9 cellular contexts compared by ENCODE assay signal in genomic region chr15:60520041-60520824, GRCh38. TPM values are rescaled to one million over a fixed set of nuclear protein-coding genes. Genes with fewer than 3 reads are reported as not detected.
DNase-seq lines count a peak whose midpoint lies in the region; ATAC-seq and TF ChIP-seq lines count a peak whose summit lies in the region.
"Had no signal": no experiment of that assay in that cellular context is flagged by ENCODE, and none has a peak within 500 bp of the region (broad histone marks: within the 10 kb centered on the region; RNA-seq: fewer than 3 reads in every experiment).

No MANE protein-coding gene starts in this region.

- H3K27ac Mint-ChIP-seq in GM23338: peak overlapping the region; percentile 43
- H3K27ac Mint-ChIP-seq in activated B cell treated with CpG ODN at 0.5 μM for 24 hours: no peak overlapping the region

- H3K9me2 ChIP-seq in GM23338 (ENCODE audit: insufficient read depth): no peaks in the 10 kb centered on the region
- H3K9me2 ChIP-seq in OCI-LY7 (ENCODE audit: insufficient read depth, low read length): no peaks in the 10 kb centered on the region

- no peaks in the 10 kb centered on the region for H3K9me3 Mint-ChIP-seq in GM23338
- no peaks in the 10 kb centered on the region for H3K9me3 Mint-ChIP-seq in activated B cell treated with CpG ODN at 0.5 μM for 24 hours

- H3K4me2 ChIP-seq in GM23338 (peak overlapping the region; percentile 28; the same call in 1 of the 2 replicates), OCI-LY7 (ENCODE audit: low read length) (no peak overlapping the region)

- peaks cover 9% of the 10 kb centered on the region for H3K4me1 ChIP-seq in GM23338 (ENCODE audit: insufficient read depth)
- no peaks in the 10 kb centered on the region for H3K4me1 ChIP-seq in OCI-LY7 (ENCODE audit: insufficient read depth, low read length, poor library complexity, severe bottlenecking)

- H3K36me3 Mint-ChIP-seq in GM23338 (ENCODE audit: low read depth) (no peaks in the 10 kb centered on the region), activated B cell treated with CpG ODN at 0.5 μM for 24 hours (ENCODE audit: low read depth) (no peaks in the 10 kb centered on the region)

- H3K4me3 ChIP-seq in GM12865 (ENCODE audit: low read depth, low read length) (no peak overlapping the region), GM23338 (no peak overlapping the region), OCI-LY7 (ENCODE audit: low read depth, low read length, poor library complexity, severe bottlenecking) (no peak overlapping the region)
- H3K4me3 ChIP-seq: left ventricle myocardium inferior had no signal

- peak; percentile 40 for DNase-seq in GM12865 (ENCODE audit: low read depth)
- DNase-seq in GM23338 (ENCODE audit: low spot score): peak; percentile 21
- no peak for DNase-seq in activated B cell treated with CpG ODN at 0.5 μM for 24 hours
- DNase-seq in myocyte (ENCODE audit: low read depth): peak; percentile 30
- no peak for DNase-seq in islet precursor cell
- no peak for DNase-seq in stimulated activated naive CD4-positive, alpha-beta T cell treated with Interleukin-2 at 50 U/mL for 16 hours (lab: John Stamatoyannopoulos, UW)
- no peak for DNase-seq in OCI-LY7 (ENCODE audit: low spot score)

- H3K4me1 Mint-ChIP-seq in GM23338 (peaks cover 12% of the 10 kb centered on the region), activated B cell treated with CpG ODN at 0.5 μM for 24 hours (peaks cover 12% of the 10 kb centered on the region)

- TF ChIP-seq CTCF in GM12865 (IDR thresholded peaks at IDR 0.05; ENCODE audit: insufficient read depth, low read depth, low read length, missing control alignments) (no peak), GM23338 (conservative IDR thresholded peaks at IDR 0.05; ENCODE audit: low read depth in 2 of 2) (no peak), activated B cell treated with CpG ODN at 0.5 μM for 24 hours (IDR thresholded peaks at IDR 0.05) (no peak), OCI-LY7 (conservative IDR thresholded peaks at IDR 0.05; ENCODE audit: low read length) (no peak)

- H3K4me3 Mint-ChIP-seq in GM23338 (no peak overlapping the region), activated B cell treated with CpG ODN at 0.5 μM for 24 hours (peak overlapping the region; percentile 17)

- H3K79me2 ChIP-seq in GM23338 (replicated peaks; ENCODE audit: insufficient read depth): no peaks in the 10 kb centered on the region
- H3K79me2 ChIP-seq in OCI-LY7 (ENCODE audit: insufficient read depth, low read depth, low read length): no peaks in the 10 kb centered on the region

- H4K20me1 ChIP-seq in GM23338 (replicated peaks; ENCODE audit: insufficient read depth) (no peaks in the 10 kb centered on the region), OCI-LY7 (ENCODE audit: insufficient read depth, low read length) (no peaks in the 10 kb centered on the region)

- 0 out of 2 replicates have a peak, but pooled peaks cover 4% of the 10 kb centered on the region for H3F3A ChIP-seq in GM23338 (replicated peaks; ENCODE audit: low read depth)

- intact Hi-C loops in activated B cell treated with CpG ODN at 0.5 μM for 24 hours (cut with micrococcal nuclease): loop anchor here (1.0 to 5.0 kb wide), 7 partner anchors 13 to 831 kb away; partner anchors contain the start of gene BNIP2
- intact Hi-C loops in OCI-LY7 (cut with micrococcal nuclease; ENCODE audit: unreplicated experiment): loop anchor here (1.0 to 5.0 kb wide), 2 partner anchors 161 to 828 kb away; no protein-coding TSS in a partner anchor

- H3K27ac ChIP-seq in GM23338 (ENCODE audit: low read depth): 0 out of 2 replicates have a peak overlapping the region, but pooled peaks have one; percentile 64
- H3K27ac ChIP-seq in OCI-LY7 (ENCODE audit: low read depth, low read length, poor library complexity, severe bottlenecking): no peak overlapping the region
- H3K27ac ChIP-seq: left ventricle myocardium inferior had no signal

- no peaks in the 10 kb centered on the region for H3K27me3 ChIP-seq in GM23338 (ENCODE audit: insufficient read depth)

- peak; percentile 57 for ATAC-seq in GM23338
- ATAC-seq in activated B cell treated with CpG ODN at 0.5 μM for 24 hours (ENCODE audit: low read depth): peak; percentile 57
- no peak for ATAC-seq in HG03457 (IDR thresholded peaks at IDR 0.05; ENCODE audit: unreplicated experiment)

- H3K27me3 Mint-ChIP-seq in GM23338 (ENCODE audit: insufficient read depth, low read depth, poor library complexity) (peaks cover 2% of the 10 kb centered on the region), activated B cell treated with CpG ODN at 0.5 μM for 24 hours (no peaks in the 10 kb centered on the region)

- no peak overlapping the region for H2AFZ ChIP-seq in GM23338
- H2AFZ ChIP-seq in OCI-LY7 (ENCODE audit: low read length): no peak overlapping the region

- POLR2A ChIA-PET in activated B cell treated with CpG ODN at 0.5 μM for 24 hours (lab: Charles Lee) (interaction anchor here (0.5 to 1.5 kb wide), 3 partner anchors 41 to 159 kb away, joined by 3 to 4 read pairs (median 4); partner anchors contain the start of gene ICE2), OCI-LY7 (lab: Charles Lee) (interaction anchor here (0.8 to 1.1 kb wide), 4 partner anchors 24 to 167 kb away, joined by 3 to 5 read pairs (median 4); no protein-coding TSS in a partner anchor)

- BruUV-seq in OCI-LY7 (replicated peaks; lab: Mats Ljungman, UMichigan): no TSS peak

- H3K9me3 ChIP-seq in OCI-LY7 (ENCODE audit: low read length): no peaks in the 10 kb centered on the region
- H3K9me3 ChIP-seq: left ventricle myocardium inferior had no signal

- CTCF ChIA-PET in activated B cell treated with CpG ODN at 0.5 μM for 24 hours (lab: Charles Lee) (interaction anchor here (0.6 to 6.9 kb wide), 28 partner anchors 9 to 830 kb away, joined by 3 to 140 read pairs (median 4); partner anchors contain the start of gene ANXA2), OCI-LY7 (lab: Charles Lee; ENCODE audit: unreplicated experiment) (interaction anchor here (0.5 to 0.9 kb wide), 2 partner anchors 19 to 161 kb away, joined by 3 to 4 read pairs; no protein-coding TSS in a partner anchor)

- H3K36me3 ChIP-seq in GM23338 (ENCODE audit: insufficient read depth): no peaks in the 10 kb centered on the region
- H3K36me3 ChIP-seq in OCI-LY7 (ENCODE audit: insufficient read depth, low read length): no peaks in the 10 kb centered on the region
- H3K36me3 ChIP-seq: left ventricle myocardium inferior had no signal

TF ChIP-seq in GM23338, 12 proteins besides CTCF, POLR2A, EP300 and RAD21 (continues in another document):
- TF ChIP-seq, protein P1, sequence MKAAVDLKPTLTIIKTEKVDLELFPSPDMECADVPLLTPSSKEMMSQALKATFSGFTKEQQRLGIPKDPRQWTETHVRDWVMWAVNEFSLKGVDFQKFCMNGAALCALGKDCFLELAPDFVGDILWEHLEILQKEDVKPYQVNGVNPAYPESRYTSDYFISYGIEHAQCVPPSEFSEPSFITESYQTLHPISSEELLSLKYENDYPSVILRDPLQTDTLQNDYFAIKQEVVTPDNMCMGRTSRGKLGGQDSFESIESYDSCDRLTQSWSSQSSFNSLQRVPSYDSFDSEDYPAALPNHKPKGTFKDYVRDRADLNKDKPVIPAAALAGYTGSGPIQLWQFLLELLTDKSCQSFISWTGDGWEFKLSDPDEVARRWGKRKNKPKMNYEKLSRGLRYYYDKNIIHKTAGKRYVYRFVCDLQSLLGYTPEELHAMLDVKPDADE (IDR thresholded peaks at IDR 0.05): no peak
- TF ChIP-seq CREB1 (CRISPR knock-in tag; IDR thresholded peaks at IDR 0.05; ENCODE audit: low read depth): no peak

RNA-seq across cellular contexts. Expression of gene ICE2, which starts 41.3 kb away (rescaled TPM):
- 47.8 and 64.3 TPM in 2 replicates for total RNA-seq in GM23338 (2014; rRNA removed; shearing (Covaris generic))
- 51.3 and 64.2 TPM in 2 replicates for polyA plus RNA-seq in GM23338 (2016; fragmentation: Nextera tagmentation; extraction: Ambion mirVana)
- total RNA-seq in activated B cell treated with CpG ODN at 0.5 μM for 24 hours (55.5 and 78.0 TPM in 2 replicates), myocyte (12.6 and 13.9 TPM in 2 replicates), OCI-LY7 (2022) (78.1 and 80.1 TPM in 2 replicates)
- 8.8 TPM for polyA plus RNA-seq in myocyte (2012)
- 35.5 and 37.1 TPM in 2 replicates for total RNA-seq in OCI-LY7 (2014; rRNA removed; shearing (Covaris generic))

Comparison
In these comparisons a context has a peak if more than half of its experiments do, and no peak if none do; other contexts are left out.
1. DNase-seq: peak in GM12865 (single experiment), GM23338 (single experiment) and myocyte (single experiment); none in activated B cell treated with CpG ODN at 0.5 μM for 24 hours (single experiment), islet precursor cell (single experiment), stimulated activated naive CD4-positive, alpha-beta T cell treated with Interleukin-2 at 50 U/mL for 16 hours (single experiment) and OCI-LY7 (single experiment).